1 cellular context compared by ENCODE assay signal in the genomic region with DNA sequence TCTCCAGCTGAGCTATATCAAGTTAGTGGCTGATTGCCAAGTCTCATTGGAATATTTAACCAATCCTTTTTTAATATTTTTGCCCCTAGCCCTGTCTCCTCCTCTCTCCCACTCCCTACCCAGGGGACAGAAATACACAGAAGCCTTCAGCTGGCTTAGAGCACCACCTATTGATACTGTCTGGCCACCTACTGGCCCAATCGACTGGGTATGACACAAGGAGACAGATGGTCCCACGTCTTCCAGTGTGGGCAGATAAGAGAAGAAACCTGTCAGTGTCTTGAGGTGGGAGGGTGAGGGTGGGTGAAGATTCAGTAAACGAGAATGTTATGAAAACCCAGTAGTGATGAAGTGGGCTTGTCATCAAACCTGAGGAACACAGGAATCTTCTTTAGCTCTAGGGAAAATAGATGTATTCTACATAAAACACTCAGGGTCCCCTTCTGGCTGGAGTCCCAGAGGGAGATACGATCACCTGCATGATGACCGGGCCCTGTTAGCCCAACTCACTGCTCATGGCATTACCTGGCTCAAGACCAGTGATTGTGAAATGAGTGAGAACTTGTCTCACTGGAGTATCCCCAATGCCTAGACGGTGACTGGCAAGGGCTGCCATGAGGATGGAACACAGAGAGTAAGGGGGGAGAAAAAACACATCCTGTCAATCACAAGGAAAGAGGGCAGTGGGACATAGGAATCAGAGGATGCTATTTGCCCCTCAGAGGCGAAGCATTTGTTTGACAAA.
TF ChIP-seq lines count a peak whose summit lies in the region.

No MANE protein-coding gene starts in this region.

TF ChIP-seq in GM12878, 131 proteins besides CTCF, POLR2A, EP300 and RAD21 (continued from another document):
- no peak for TF ChIP-seq SREBF1 (IDR thresholded peaks at IDR 0.05; ENCODE audit: low read length)
- TF ChIP-seq KLF5 (IDR thresholded peaks at IDR 0.05; ENCODE audit: partially characterized antibody), result no peak
- TF ChIP-seq, protein P1, sequence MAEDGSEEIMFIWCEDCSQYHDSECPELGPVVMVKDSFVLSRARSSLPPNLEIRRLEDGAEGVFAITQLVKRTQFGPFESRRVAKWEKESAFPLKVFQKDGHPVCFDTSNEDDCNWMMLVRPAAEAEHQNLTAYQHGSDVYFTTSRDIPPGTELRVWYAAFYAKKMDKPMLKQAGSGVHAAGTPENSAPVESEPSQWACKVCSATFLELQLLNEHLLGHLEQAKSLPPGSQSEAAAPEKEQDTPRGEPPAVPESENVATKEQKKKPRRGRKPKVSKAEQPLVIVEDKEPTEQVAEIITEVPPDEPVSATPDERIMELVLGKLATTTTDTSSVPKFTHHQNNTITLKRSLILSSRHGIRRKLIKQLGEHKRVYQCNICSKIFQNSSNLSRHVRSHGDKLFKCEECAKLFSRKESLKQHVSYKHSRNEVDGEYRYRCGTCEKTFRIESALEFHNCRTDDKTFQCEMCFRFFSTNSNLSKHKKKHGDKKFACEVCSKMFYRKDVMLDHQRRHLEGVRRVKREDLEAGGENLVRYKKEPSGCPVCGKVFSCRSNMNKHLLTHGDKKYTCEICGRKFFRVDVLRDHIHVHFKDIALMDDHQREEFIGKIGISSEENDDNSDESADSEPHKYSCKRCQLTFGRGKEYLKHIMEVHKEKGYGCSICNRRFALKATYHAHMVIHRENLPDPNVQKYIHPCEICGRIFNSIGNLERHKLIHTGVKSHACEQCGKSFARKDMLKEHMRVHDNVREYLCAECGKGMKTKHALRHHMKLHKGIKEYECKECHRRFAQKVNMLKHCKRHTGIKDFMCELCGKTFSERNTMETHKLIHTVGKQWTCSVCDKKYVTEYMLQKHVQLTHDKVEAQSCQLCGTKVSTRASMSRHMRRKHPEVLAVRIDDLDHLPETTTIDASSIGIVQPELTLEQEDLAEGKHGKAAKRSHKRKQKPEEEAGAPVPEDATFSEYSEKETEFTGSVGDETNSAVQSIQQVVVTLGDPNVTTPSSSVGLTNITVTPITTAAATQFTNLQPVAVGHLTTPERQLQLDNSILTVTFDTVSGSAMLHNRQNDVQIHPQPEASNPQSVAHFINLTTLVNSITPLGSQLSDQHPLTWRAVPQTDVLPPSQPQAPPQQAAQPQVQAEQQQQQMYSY (CRISPR knock-in tag; IDR thresholded peaks at IDR 0.05), result no peak
- TF ChIP-seq, protein P2, sequence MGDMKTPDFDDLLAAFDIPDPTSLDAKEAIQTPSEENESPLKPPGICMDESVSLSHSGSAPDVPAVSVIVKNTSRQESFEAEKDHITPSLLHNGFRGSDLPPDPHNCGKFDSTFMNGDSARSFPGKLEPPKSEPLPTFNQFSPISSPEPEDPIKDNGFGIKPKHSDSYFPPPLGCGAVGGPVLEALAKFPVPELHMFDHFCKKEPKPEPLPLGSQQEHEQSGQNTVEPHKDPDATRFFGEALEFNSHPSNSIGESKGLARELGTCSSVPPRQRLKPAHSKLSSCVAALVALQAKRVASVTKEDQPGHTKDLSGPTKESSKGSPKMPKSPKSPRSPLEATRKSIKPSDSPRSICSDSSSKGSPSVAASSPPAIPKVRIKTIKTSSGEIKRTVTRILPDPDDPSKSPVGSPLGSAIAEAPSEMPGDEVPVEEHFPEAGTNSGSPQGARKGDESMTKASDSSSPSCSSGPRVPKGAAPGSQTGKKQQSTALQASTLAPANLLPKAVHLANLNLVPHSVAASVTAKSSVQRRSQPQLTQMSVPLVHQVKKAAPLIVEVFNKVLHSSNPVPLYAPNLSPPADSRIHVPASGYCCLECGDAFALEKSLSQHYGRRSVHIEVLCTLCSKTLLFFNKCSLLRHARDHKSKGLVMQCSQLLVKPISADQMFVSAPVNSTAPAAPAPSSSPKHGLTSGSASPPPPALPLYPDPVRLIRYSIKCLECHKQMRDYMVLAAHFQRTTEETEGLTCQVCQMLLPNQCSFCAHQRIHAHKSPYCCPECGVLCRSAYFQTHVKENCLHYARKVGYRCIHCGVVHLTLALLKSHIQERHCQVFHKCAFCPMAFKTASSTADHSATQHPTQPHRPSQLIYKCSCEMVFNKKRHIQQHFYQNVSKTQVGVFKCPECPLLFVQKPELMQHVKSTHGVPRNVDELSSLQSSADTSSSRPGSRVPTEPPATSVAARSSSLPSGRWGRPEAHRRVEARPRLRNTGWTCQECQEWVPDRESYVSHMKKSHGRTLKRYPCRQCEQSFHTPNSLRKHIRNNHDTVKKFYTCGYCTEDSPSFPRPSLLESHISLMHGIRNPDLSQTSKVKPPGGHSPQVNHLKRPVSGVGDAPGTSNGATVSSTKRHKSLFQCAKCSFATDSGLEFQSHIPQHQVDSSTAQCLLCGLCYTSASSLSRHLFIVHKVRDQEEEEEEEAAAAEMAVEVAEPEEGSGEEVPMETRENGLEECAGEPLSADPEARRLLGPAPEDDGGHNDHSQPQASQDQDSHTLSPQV (IDR thresholded peaks at IDR 0.05), result no peak
